In the genomic region with DNA sequence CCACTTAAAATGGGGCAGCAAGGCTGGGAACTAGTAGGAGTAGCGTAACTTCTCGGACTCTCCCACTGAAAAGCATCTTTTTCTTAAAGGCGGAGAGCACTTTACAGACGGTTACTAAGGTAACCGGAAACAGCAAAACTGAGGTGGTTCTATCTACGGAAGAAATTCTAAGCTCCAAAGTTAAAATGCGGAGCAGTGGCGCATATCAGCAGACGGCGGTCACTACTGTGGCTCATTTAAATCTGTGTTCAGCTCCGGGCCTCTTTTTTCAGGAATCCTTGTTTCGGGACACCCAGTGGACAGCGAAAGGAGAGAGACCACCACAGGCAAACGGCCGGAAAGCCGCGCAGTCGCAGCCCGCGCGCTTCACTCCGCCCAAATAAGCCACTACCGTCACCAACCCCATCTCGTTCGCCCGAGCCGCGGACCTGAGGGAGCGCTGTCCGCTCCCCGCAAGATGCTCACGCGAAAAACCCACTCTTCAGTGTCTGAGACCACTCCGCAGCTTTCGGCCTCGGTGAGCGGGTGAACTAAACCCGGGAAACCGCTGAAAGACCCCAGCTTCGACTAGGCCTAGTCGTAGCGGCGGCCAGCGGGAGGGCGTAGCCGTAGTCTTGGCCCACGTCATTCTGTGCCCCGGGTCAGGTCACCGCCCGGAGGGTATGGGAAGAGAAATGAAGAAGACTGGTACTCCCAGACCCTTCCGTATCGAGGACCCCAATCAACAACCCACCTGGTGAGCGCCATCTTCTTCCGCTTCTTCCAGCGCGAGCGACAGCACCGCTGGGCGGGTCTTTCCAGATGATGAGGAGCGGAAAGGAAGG, we compare ENCODE assay signal across 1 cellular context.
TF ChIP-seq lines count a peak whose summit lies in the region.

TSS of gene SNW1 (minus strand) at position 776 of the 824 bp plus-strand sequence. CDS start at position 747, 29 bp downstream.

TF ChIP-seq in HepG2, 621 proteins besides CTCF, POLR2A, EP300 and RAD21 (continued from another document and continues in another):
- TF ChIP-seq, protein P1, sequence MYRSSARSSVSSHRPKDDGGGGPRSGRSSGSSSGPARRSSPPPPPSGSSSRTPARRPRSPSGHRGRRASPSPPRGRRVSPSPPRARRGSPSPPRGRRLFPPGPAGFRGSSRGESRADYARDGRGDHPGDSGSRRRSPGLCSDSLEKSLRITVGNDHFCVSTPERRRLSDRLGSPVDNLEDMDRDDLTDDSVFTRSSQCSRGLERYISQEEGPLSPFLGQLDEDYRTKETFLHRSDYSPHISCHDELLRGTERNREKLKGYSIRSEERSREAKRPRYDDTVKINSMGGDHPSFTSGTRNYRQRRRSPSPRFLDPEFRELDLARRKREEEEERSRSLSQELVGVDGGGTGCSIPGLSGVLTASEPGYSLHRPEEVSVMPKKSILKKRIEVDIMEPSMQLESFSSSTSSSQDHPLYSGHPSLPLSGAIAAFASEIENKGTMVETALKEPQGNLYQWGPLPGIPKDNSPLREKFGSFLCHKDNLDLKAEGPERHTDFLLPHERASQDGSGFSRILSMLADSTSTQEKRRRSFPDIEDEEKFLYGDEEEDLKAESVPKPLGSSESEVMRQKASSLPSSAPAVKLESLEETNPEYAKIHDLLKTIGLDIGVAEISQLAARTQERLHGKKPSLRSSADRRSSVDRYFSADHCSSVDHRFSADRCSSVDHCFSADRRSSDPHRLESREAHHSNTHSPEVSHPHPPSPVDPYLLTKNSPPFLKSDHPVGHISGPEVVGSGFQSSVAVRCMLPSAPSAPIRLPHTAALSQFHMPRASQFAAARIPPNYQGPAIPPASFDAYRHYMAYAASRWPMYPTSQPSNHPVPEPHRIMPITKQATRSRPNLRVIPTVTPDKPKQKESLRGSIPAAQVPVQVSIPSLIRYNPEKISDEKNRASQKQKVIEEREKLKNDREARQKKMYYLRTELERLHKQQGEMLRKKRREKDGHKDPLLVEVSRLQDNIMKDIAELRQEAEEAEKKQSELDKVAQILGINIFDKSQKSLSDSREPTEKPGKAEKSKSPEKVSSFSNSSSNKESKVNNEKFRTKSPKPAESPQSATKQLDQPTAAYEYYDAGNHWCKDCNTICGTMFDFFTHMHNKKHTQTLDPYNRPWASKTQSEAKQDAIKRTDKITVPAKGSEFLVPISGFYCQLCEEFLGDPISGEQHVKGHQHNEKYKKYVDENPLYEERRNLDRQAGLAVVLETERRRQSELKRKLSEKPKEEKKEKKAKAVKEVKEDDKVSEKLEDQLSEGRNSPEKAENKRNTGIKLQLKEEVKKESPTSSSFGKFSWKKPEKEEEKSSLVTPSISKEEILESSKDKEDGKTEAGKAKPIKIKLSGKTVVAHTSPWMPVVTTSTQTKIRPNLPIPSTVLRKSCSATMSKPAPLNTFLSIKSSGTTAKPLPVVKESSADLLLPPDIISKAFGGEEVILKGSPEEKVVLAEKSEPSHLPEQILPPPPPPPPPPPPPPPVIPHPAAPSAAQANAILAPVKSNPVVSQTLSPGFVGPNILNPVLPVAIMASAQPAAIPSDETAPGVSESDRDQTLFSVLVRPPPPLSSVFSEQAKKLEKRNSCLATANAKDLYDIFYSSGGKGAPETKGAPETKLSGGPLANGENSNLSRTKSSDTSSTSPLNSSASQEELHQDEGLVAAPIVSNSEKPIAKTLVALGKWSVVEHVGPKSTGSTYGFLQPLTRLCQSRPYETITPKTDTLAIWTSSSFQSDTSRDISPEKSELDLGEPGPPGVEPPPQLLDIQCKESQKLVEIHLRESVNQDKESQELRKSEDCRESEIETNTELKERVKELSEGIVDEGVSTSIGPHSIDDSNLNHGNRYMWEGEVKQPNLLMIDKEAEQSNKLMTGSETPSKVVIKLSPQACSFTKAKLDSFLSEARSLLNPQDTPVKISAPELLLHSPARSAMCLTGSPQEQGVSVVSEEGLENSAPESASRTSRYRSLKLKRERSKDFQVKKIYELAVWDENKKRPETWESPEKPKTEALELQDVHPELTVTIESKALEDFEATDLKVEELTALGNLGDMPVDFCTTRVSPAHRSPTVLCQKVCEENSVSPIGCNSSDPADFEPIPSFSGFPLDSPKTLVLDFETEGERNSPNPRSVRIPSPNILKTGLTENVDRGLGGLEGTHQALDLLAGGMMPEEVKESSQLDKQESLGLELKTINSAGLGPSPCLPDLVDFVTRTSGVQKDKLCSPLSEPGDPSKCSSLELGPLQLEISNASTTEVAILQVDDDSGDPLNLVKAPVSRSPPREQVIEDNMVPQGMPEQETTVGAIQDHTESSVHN (CRISPR knock-in tag; IDR thresholded peaks at IDR 0.05) = no peak
- TF ChIP-seq ZNF230 (CRISPR knock-in tag; IDR thresholded peaks at IDR 0.05) = peak; percentile 63; the same call in 1 of the 2 replicates
- peak; percentile 39; the same call in 1 of the 2 replicates for TF ChIP-seq ZNF614 (CRISPR knock-in tag; IDR thresholded peaks at IDR 0.05; ENCODE audit: borderline replicate concordance)
- TF ChIP-seq, protein P2, sequence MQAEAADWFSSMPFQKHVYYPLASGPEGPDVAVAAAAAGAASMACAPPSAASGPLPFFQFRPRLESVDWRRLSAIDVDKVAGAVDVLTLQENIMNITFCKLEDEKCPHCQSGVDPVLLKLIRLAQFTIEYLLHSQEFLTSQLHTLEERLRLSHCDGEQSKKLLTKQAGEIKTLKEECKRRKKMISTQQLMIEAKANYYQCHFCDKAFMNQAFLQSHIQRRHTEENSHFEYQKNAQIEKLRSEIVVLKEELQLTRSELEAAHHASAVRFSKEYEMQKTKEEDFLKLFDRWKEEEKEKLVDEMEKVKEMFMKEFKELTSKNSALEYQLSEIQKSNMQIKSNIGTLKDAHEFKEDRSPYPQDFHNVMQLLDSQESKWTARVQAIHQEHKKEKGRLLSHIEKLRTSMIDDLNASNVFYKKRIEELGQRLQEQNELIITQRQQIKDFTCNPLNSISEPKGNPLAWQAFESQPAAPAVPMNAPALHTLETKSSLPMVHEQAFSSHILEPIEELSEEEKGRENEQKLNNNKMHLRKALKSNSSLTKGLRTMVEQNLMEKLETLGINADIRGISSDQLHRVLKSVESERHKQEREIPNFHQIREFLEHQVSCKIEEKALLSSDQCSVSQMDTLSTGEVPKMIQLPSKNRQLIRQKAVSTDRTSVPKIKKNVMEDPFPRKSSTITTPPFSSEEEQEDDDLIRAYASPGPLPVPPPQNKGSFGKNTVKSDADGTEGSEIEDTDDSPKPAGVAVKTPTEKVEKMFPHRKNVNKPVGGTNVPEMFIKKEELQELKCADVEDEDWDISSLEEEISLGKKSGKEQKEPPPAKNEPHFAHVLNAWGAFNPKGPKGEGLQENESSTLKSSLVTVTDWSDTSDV (CRISPR knock-in tag; IDR thresholded peaks at IDR 0.05) = no peak
- peak; percentile 53; the same call in 1 of the 2 replicates for TF ChIP-seq KMT2A (CRISPR knock-in tag; IDR thresholded peaks at IDR 0.05)
- TF ChIP-seq BRCA1 (CRISPR knock-in tag; IDR thresholded peaks at IDR 0.05) = no peak
- TF ChIP-seq, protein P3, sequence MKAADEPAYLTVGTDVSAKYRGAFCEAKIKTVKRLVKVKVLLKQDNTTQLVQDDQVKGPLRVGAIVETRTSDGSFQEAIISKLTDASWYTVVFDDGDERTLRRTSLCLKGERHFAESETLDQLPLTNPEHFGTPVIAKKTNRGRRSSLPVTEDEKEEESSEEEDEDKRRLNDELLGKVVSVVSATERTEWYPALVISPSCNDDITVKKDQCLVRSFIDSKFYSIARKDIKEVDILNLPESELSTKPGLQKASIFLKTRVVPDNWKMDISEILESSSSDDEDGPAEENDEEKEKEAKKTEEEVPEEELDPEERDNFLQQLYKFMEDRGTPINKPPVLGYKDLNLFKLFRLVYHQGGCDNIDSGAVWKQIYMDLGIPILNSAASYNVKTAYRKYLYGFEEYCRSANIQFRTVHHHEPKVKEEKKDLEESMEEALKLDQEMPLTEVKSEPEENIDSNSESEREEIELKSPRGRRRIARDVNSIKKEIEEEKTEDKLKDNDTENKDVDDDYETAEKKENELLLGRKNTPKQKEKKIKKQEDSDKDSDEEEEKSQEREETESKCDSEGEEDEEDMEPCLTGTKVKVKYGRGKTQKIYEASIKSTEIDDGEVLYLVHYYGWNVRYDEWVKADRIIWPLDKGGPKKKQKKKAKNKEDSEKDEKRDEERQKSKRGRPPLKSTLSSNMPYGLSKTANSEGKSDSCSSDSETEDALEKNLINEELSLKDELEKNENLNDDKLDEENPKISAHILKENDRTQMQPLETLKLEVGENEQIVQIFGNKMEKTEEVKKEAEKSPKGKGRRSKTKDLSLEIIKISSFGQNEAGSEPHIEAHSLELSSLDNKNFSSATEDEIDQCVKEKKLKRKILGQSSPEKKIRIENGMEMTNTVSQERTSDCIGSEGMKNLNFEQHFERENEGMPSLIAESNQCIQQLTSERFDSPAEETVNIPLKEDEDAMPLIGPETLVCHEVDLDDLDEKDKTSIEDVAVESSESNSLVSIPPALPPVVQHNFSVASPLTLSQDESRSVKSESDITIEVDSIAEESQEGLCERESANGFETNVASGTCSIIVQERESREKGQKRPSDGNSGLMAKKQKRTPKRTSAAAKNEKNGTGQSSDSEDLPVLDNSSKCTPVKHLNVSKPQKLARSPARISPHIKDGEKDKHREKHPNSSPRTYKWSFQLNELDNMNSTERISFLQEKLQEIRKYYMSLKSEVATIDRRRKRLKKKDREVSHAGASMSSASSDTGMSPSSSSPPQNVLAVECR (CRISPR knock-in tag; IDR thresholded peaks at IDR 0.05; ENCODE audit: borderline replicate concordance) = peak; percentile 87
- no peak for TF ChIP-seq HCFC1 (IDR thresholded peaks at IDR 0.05; ENCODE audit: low read depth, low read length)
- peak; percentile 85 for TF ChIP-seq HIVEP1 (CRISPR knock-in tag; IDR thresholded peaks at IDR 0.05)
- no peak for TF ChIP-seq NCOA1 (CRISPR knock-in tag; IDR thresholded peaks at IDR 0.05)
- no peak for TF ChIP-seq MAFK (conservative IDR thresholded peaks at IDR 0.05 in 1 of 2, IDR thresholded peaks at IDR 0.05 in 1 of 2; ENCODE audit: low read length in 2 of 2)
- TF ChIP-seq ZNF775 (CRISPR knock-in tag; IDR thresholded peaks at IDR 0.05; ENCODE audit: borderline replicate concordance) = no peak
- peak; percentile 50 for TF ChIP-seq IRF2 (CRISPR knock-in tag; IDR thresholded peaks at IDR 0.05)
- TF ChIP-seq, protein P4, sequence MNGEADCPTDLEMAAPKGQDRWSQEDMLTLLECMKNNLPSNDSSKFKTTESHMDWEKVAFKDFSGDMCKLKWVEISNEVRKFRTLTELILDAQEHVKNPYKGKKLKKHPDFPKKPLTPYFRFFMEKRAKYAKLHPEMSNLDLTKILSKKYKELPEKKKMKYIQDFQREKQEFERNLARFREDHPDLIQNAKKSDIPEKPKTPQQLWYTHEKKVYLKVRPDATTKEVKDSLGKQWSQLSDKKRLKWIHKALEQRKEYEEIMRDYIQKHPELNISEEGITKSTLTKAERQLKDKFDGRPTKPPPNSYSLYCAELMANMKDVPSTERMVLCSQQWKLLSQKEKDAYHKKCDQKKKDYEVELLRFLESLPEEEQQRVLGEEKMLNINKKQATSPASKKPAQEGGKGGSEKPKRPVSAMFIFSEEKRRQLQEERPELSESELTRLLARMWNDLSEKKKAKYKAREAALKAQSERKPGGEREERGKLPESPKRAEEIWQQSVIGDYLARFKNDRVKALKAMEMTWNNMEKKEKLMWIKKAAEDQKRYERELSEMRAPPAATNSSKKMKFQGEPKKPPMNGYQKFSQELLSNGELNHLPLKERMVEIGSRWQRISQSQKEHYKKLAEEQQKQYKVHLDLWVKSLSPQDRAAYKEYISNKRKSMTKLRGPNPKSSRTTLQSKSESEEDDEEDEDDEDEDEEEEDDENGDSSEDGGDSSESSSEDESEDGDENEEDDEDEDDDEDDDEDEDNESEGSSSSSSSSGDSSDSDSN (CRISPR knock-in tag; IDR thresholded peaks at IDR 0.05) = peak; percentile 79
- no peak for TF ChIP-seq RFX5 (IDR thresholded peaks at IDR 0.05; ENCODE audit: low read depth, low read length)
- TF ChIP-seq ZNF30 (CRISPR knock-in tag; IDR thresholded peaks at IDR 0.05) = no peak
- no peak for TF ChIP-seq ZFP36L2 (CRISPR knock-in tag; IDR thresholded peaks at IDR 0.05)
- TF ChIP-seq SP2 (CRISPR knock-in tag; IDR thresholded peaks at IDR 0.05) = no peak; the same call in 1 of the 2 replicates
- peak; percentile 97 for TF ChIP-seq ZFY (CRISPR knock-in tag; IDR thresholded peaks at IDR 0.05)
- no peak for TF ChIP-seq HNRNPK (IDR thresholded peaks at IDR 0.05; ENCODE audit: low read depth, low read length, poor library complexity, severe bottlenecking)
- TF ChIP-seq NBN (conservative IDR thresholded peaks at IDR 0.05) = no peak
- TF ChIP-seq, protein P5, sequence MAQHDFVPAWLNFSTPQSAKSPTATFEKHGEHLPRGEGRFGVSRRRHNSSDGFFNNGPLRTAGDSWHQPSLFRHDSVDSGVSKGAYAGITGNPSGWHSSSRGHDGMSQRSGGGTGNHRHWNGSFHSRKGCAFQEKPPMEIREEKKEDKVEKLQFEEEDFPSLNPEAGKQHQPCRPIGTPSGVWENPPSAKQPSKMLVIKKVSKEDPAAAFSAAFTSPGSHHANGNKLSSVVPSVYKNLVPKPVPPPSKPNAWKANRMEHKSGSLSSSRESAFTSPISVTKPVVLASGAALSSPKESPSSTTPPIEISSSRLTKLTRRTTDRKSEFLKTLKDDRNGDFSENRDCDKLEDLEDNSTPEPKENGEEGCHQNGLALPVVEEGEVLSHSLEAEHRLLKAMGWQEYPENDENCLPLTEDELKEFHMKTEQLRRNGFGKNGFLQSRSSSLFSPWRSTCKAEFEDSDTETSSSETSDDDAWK (CRISPR knock-in tag; IDR thresholded peaks at IDR 0.05) = no peak
- 0 out of 2 replicates have a peak, but pooled peaks have one; percentile 11 for TF ChIP-seq ZNF652 (CRISPR knock-in tag; IDR thresholded peaks at IDR 0.05; ENCODE audit: borderline replicate concordance, low read depth)
- no peak for TF ChIP-seq ZSCAN31 (CRISPR knock-in tag; IDR thresholded peaks at IDR 0.05; ENCODE audit: low read depth)
- peak; percentile 88 for TF ChIP-seq ZNF501 (CRISPR knock-in tag; IDR thresholded peaks at IDR 0.05)
- TF ChIP-seq KDM5A (IDR thresholded peaks at IDR 0.05; ENCODE audit: borderline replicate concordance, low read length) = peak; percentile 86
- no peak for TF ChIP-seq TCF7L2 (IDR thresholded peaks at IDR 0.05; ENCODE audit: low read depth, low read length)
- 0 out of 2 replicates have a peak, but pooled peaks have one; percentile 56 for TF ChIP-seq ZBTB39 (CRISPR knock-in tag; IDR thresholded peaks at IDR 0.05)
- TF ChIP-seq SNAI1 (CRISPR knock-in tag; IDR thresholded peaks at IDR 0.05; ENCODE audit: borderline replicate concordance) = 0 out of 2 replicates have a peak, but pooled peaks have one; percentile 75
- TF ChIP-seq KDM6A (CRISPR knock-in tag; IDR thresholded peaks at IDR 0.05; ENCODE audit: low read depth) = 0 out of 2 replicates have a peak, but pooled peaks have one; percentile 21
- 0 out of 2 replicates have a peak, but pooled peaks have one; percentile 51 for TF ChIP-seq DNMT1 (CRISPR knock-in tag; IDR thresholded peaks at IDR 0.05)
- TF ChIP-seq HOXA9 (CRISPR knock-in tag; IDR thresholded peaks at IDR 0.05; ENCODE audit: borderline replicate concordance) = no peak
- no peak for TF ChIP-seq MEIS1 (CRISPR knock-in tag; IDR thresholded peaks at IDR 0.05; ENCODE audit: borderline replicate concordance)
- TF ChIP-seq ZNF333 (CRISPR knock-in tag; IDR thresholded peaks at IDR 0.05; ENCODE audit: borderline replicate concordance) = peak; percentile 49
